ENCODE assay signal across 12 cellular contexts in the genomic region with DNA sequence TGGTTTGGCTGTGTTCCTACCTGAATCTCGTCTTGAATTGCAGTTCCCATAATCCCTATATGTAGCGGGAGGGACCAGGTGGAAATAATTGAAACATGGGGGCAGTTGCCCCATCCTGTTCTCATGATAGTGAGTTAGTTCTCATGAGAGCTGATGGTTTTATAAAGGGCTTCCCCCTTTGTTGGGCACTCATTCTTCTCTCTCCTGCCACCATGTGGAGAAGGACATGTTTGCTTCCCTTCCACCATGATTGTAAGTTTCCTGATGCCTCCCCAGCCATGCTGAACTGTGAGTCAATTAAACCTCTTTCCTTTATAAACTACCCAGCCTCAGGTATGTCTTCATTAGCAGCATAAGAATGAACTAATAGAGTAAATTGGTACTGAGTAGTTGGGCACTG. TPM values are rescaled to one million over a fixed set of nuclear protein-coding genes. Genes with fewer than 3 reads are reported as not detected.
"Had no signal": no experiment of that assay in that cellular context is flagged by ENCODE, and none has a peak within 500 bp of the region (broad histone marks: within the 10 kb centered on the region; RNA-seq: fewer than 3 reads in every experiment).

No MANE protein-coding gene starts in this region.

RNA-seq across cellular contexts. Expression of gene GRM3, which starts 28.0 kb away (rescaled TPM):
- total RNA-seq: activated CD4-positive, alpha-beta memory T cell treated with anti-CD3 and anti-CD28 coated beads, Interleukin-2, amount 10 ng/mL, durations not matched to agents 7 days and 5 days; ascending aorta; breast epithelium; fibroblast of lung; lower leg skin; mesenteric fat pad; natural killer cell treated with Interleukin-12 subunit alpha and Interleukin-12 subunit beta and Interleukin-15 and Interleukin-18, amount 100 ng/mL, for 72 hours; omental fat pad; psoas muscle; smooth muscle cell; tibial nerve; vagina had no signal
- polyA plus RNA-seq: fibroblast of lung had no signal
